8 cellular contexts compared by ENCODE assay signal in the genomic region with DNA sequence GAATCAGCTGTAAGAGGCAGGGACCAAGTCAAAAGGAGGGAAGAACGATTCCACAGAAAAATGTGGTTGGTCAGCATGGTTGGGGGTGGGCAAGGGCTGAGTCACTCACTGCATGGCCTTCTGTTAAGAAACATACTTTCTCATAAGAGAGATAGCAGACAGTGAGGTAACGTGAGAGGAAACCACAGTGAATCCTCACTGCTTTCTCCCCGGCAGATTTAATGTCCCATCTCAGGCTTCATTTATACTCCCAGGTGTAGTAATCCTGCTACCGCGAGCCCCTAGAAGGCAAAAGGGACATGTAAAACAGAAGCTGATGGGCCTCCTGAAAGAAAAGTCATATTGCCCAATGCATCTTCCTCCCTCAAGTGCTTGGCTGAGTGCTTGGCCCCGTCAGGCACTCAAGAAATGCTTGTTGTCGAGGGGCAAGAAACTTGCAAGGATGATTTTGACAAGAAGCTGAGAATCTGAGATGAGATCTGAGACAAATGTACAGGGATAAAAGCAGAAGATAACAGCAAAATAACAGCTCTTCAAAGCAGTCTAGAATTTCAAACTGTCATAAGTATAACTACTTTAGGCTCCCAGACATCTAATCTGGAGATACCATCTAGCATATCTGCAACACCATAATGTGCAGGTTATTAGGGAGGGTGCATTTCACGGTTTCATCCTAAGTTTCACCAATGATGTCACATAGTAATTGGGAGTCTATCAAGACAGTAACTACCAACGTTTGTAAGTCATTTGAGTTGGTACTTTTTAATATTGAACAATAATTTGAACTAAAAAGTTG. TPM values are rescaled to one million over a fixed set of nuclear protein-coding genes. Genes with fewer than 3 reads are reported as not detected.
DNase-seq lines count a peak whose midpoint lies in the region; ATAC-seq and TF ChIP-seq lines count a peak whose summit lies in the region.

No MANE protein-coding gene starts in this region.

- no peak for TF ChIP-seq POLR2A in vagina (IDR thresholded peaks at IDR 0.05)

- no peaks in the 10 kb centered on the region for H3K9me3 ChIP-seq in vagina

- H3K4me1 ChIP-seq in vagina, result no peaks in the 10 kb centered on the region

- DNase-seq in GM04503 (ENCODE audit: low read depth), result peak; percentile 64
- DNase-seq in activated T-cell treated with anti-CD3 and anti-CD28 coated beads, Interleukin-2, amount 50 U/mL, for 48 hours, result peak; percentile 44 to 50
- DNase-seq in immature natural killer cell, result no peak
- DNase-seq in vagina (ENCODE audit: extremely low spot score in 2 of 2), result no peak
- no peak for DNase-seq in pons (ENCODE audit: low spot score)
- DNase-seq in NCI-H345 treated with DMSO at 0.1 percent for 48 hours (lab: John Stamatoyannopoulos, UW; ENCODE audit: unreplicated experiment), result no peak

- H3K36me3 Mint-ChIP-seq in IgD-negative memory B cell (no peaks in the 10 kb centered on the region), immature natural killer cell (no peaks in the 10 kb centered on the region)

- H3K36me3 ChIP-seq in vagina, result no peaks in the 10 kb centered on the region

- H3K27me3 ChIP-seq in vagina, result no peaks in the 10 kb centered on the region

- H3K27ac Mint-ChIP-seq in IgD-negative memory B cell (peak overlapping the region; percentile 0 to 92 (median 23)), immature natural killer cell (peak overlapping the region; percentile 57 to 91 (median 84))

- H3K27me3 Mint-ChIP-seq in IgD-negative memory B cell, result no peaks in the 10 kb centered on the region
- H3K27me3 Mint-ChIP-seq in immature natural killer cell (ENCODE audit: low read depth in 3 of 3), result peaks cover 0 to 6% (median 5%) of the 10 kb centered on the region in 3 donors

- H3K27ac ChIP-seq in vagina, result peak overlapping the region; percentile 13

- H3K4me3 Mint-ChIP-seq in IgD-negative memory B cell, result peak overlapping the region in 3 of 4 donors; percentile 4 to 33 (median 12)
- peak overlapping the region; percentile 18 to 72 (median 59) for H3K4me3 Mint-ChIP-seq in immature natural killer cell

- H3K9me3 Mint-ChIP-seq in IgD-negative memory B cell (no peaks in the 10 kb centered on the region), immature natural killer cell (no peaks in the 10 kb centered on the region)

- intact Hi-C loops in vagina (cut with DNase I), result no loop called here

- H3K4me3 ChIP-seq in vagina, result no peak overlapping the region

- H3K4me1 Mint-ChIP-seq in IgD-negative memory B cell (peaks cover 26 to 33% (median 28%) of the 10 kb centered on the region in 3 donors), immature natural killer cell (peaks cover 59 to 76% of the 10 kb centered on the region in 2 donors)

- ATAC-seq in HG03025 (IDR thresholded peaks at IDR 0.05; ENCODE audit: low FRiP score, unreplicated experiment), result no peak

- TF ChIP-seq CTCF in vagina (IDR thresholded peaks at IDR 0.05), result no peak

RNA-seq across cellular contexts. Expression of gene SH3KBP1, which starts 40.2 kb away (rescaled TPM):
- 93.1 TPM for polyA plus RNA-seq in IgD-negative memory B cell
- 100 to 1,000 TPM in 1 of 3 donors, 10 to 100 TPM in 2; 82.8 to 200 (median 95.6) TPM for polyA plus RNA-seq in immature natural killer cell
- 16.9 TPM for total RNA-seq in vagina

Comparison
In these comparisons a context has a peak if more than half of its experiments do, and no peak if none do; other contexts are left out.
1. DNase-seq: peak in GM04503 (single experiment) and activated T-cell treated with anti-CD3 and anti-CD28 coated beads, Interleukin-2, amount 50 U/mL, for 48 hours (2 of 2); none in immature natural killer cell (0 of 3), vagina (0 of 2), pons (single experiment) and NCI-H345 treated with DMSO at 0.1 percent for 48 hours (single experiment).